In genomic region chr1:164671597-164672327, GRCh38 we compare ENCODE assay signal across 19 cellular contexts.
DNase-seq lines count a peak whose midpoint lies in the region; ATAC-seq, FAIRE-seq and TF ChIP-seq lines count a peak whose summit lies in the region.
"Had no signal": no experiment of that assay in that cellular context is flagged by ENCODE, and none has a peak within 500 bp of the region (broad histone marks: within the 10 kb centered on the region; RNA-seq: fewer than 3 reads in every experiment).

No MANE protein-coding gene starts in this region.

- H3K4me3 Mint-ChIP-seq in type B pancreatic cell = peak overlapping the region; percentile 65
- H3K4me3 Mint-ChIP-seq in activated CD4-positive, alpha-beta memory T cell treated with anti-CD3 and anti-CD28 coated beads, Interleukin-2, amount 10 ng/mL, durations not matched to agents 7 days and 5 days = no peak overlapping the region
- H3K4me3 Mint-ChIP-seq: activated CD4-positive, alpha-beta T cell treated with anti-CD3 and anti-CD28 coated beads for 36 hours; activated naive CD4-positive, alpha-beta T cell treated with anti-CD3 and anti-CD28 coated beads, Interleukin-2, amount 50 U/mL, for 24 hours; CD8-positive, alpha-beta T cell; immature natural killer cell; stimulated activated naive B cell treated with anti-CD40 and anti-IgM and Interleukin-4, amounts not matched to agents 10 μg/mL and 1 μg/mL and 100 μg/mL, for 72 hours had no signal

- no peaks in the 10 kb centered on the region for H4K20me1 ChIP-seq in keratinocyte (ENCODE audit: control insufficient read depth, extremely low read depth, insufficient read depth, low read length)

- H3K27me3 ChIP-seq in body of pancreas (no peaks in the 10 kb centered on the region), keratinocyte (ENCODE audit: control insufficient read depth, extremely low read depth, insufficient read depth, low read length) (no peaks in the 10 kb centered on the region)
- H3K27me3 ChIP-seq: ovary, upper lobe of right lung had no signal

- no peaks in the 10 kb centered on the region for H3K36me3 ChIP-seq in body of pancreas (replicated peaks in 1 of 2; ENCODE audit: insufficient read depth in 1 of 2, low read depth in 2 of 2)
- no peaks in the 10 kb centered on the region for H3K36me3 ChIP-seq in keratinocyte (ENCODE audit: control insufficient read depth in 2 of 2, extremely low read depth in 1 of 2, insufficient read depth in 2 of 2, low read length in 2 of 2)
- H3K36me3 ChIP-seq: ovary, upper lobe of right lung had no signal

- H3K27ac ChIP-seq in body of pancreas = peak overlapping the region; percentile 9 to 64 (median 58)
- H3K27ac ChIP-seq in keratinocyte (ENCODE audit: control insufficient read depth, insufficient read depth, low read length) = no peak overlapping the region
- H3K27ac ChIP-seq: ovary, upper lobe of right lung had no signal

- TF ChIP-seq CTCF in body of pancreas (IDR thresholded peaks at IDR 0.05) = no peak
- no peak for TF ChIP-seq CTCF in keratinocyte (optimal IDR thresholded peaks at IDR 0.05 in 1 of 3, IDR thresholded peaks at IDR 0.05 in 1 of 3, conservative IDR thresholded peaks at IDR 0.05 in 1 of 3; ENCODE audit: extremely low read depth in 1 of 3, insufficient read depth in 2 of 3, low read length in 3 of 3)
- no peak for TF ChIP-seq CTCF in type B pancreatic cell (conservative IDR thresholded peaks at IDR 0.05)

- POLR2A ChIA-PET in activated CD4-positive, alpha-beta memory T cell treated with anti-CD3 and anti-CD28 coated beads, Interleukin-2, amount 10 ng/mL, durations not matched to agents 7 days and 5 days (lab: Charles Lee) = no interaction called here

- peaks cover 11% of the 10 kb centered on the region for H3K9me3 Mint-ChIP-seq in type B pancreatic cell
- peaks cover 11% of the 10 kb centered on the region for H3K9me3 Mint-ChIP-seq in activated CD4-positive, alpha-beta memory T cell treated with anti-CD3 and anti-CD28 coated beads, Interleukin-2, amount 10 ng/mL, durations not matched to agents 7 days and 5 days

- no peaks in the 10 kb centered on the region for H3K9me3 ChIP-seq in body of pancreas
- no peaks in the 10 kb centered on the region for H3K9me3 ChIP-seq in keratinocyte (ENCODE audit: control insufficient read depth, low read depth, low read length)
- H3K9me3 ChIP-seq: ovary, upper lobe of right lung had no signal

- dilution Hi-C loops in keratinocyte (cut with MboI; ENCODE audit: extremely low pct_ligation_motif_present, low sequenced_read_pairs) = no loop called here

- peak; percentile 32 for ATAC-seq in Right ventricle myocardium superior (ENCODE audit: poor library complexity)
- ATAC-seq in body of pancreas = no peak
- ATAC-seq: activated CD4-positive, alpha-beta T cell treated with anti-CD3 and anti-CD28 coated beads for 36 hours; CD8-positive, alpha-beta T cell; stimulated activated naive B cell treated with anti-CD40 and anti-IgM and Interleukin-4, amounts not matched to agents 10 μg/mL and 1 μg/mL and 100 μg/mL, for 72 hours; upper lobe of right lung had no signal

- peak overlapping the region; percentile 84 for H3K27ac Mint-ChIP-seq in type B pancreatic cell
- no peak overlapping the region for H3K27ac Mint-ChIP-seq in activated CD4-positive, alpha-beta memory T cell treated with anti-CD3 and anti-CD28 coated beads, Interleukin-2, amount 10 ng/mL, durations not matched to agents 7 days and 5 days
- H3K27ac Mint-ChIP-seq: activated CD4-positive, alpha-beta T cell treated with anti-CD3 and anti-CD28 coated beads for 36 hours; activated naive CD4-positive, alpha-beta T cell treated with anti-CD3 and anti-CD28 coated beads, Interleukin-2, amount 50 U/mL, for 24 hours; CD8-positive, alpha-beta T cell; immature natural killer cell; stimulated activated naive B cell treated with anti-CD40 and anti-IgM and Interleukin-4, amounts not matched to agents 10 μg/mL and 1 μg/mL and 100 μg/mL, for 72 hours had no signal

- H3K4me1 ChIP-seq in body of pancreas (peaks cover 89% of the 10 kb centered on the region), keratinocyte (ENCODE audit: control insufficient read depth, extremely low read depth, insufficient read depth, low read length) (peaks cover 15% of the 10 kb centered on the region)

- H3K36me3 Mint-ChIP-seq in type B pancreatic cell = peaks cover 29% of the 10 kb centered on the region
- no peaks in the 10 kb centered on the region for H3K36me3 Mint-ChIP-seq in activated CD4-positive, alpha-beta memory T cell treated with anti-CD3 and anti-CD28 coated beads, Interleukin-2, amount 10 ng/mL, durations not matched to agents 7 days and 5 days (ENCODE audit: low read depth)
- H3K36me3 Mint-ChIP-seq: activated naive CD4-positive, alpha-beta T cell treated with anti-CD3 and anti-CD28 coated beads, Interleukin-2, amount 50 U/mL, for 24 hours; CD8-positive, alpha-beta T cell; stimulated activated naive B cell treated with anti-CD40 and anti-IgM and Interleukin-4, amounts not matched to agents 10 μg/mL and 1 μg/mL and 100 μg/mL, for 72 hours had no signal

- TF ChIP-seq POLR2A in body of pancreas (IDR thresholded peaks at IDR 0.05) = no peak

- CTCF ChIA-PET in activated CD4-positive, alpha-beta memory T cell treated with anti-CD3 and anti-CD28 coated beads, Interleukin-2, amount 10 ng/mL, durations not matched to agents 7 days and 5 days (lab: Charles Lee) = no interaction called here

- no peak for FAIRE-seq in keratinocyte (lab: Jason Lieb, UNC)
- FAIRE-seq: GM12891 had no signal

- H3K27me3 Mint-ChIP-seq in type B pancreatic cell = no peaks in the 10 kb centered on the region
- no peaks in the 10 kb centered on the region for H3K27me3 Mint-ChIP-seq in activated CD4-positive, alpha-beta memory T cell treated with anti-CD3 and anti-CD28 coated beads, Interleukin-2, amount 10 ng/mL, durations not matched to agents 7 days and 5 days
- H3K27me3 Mint-ChIP-seq: activated CD4-positive, alpha-beta T cell treated with anti-CD3 and anti-CD28 coated beads for 36 hours; stimulated activated naive B cell treated with anti-CD40 and anti-IgM and Interleukin-4, amounts not matched to agents 10 μg/mL and 1 μg/mL and 100 μg/mL, for 72 hours had no signal

- peaks cover 59% of the 10 kb centered on the region for H3K4me1 Mint-ChIP-seq in type B pancreatic cell (ENCODE audit: unreplicated experiment)
- H3K4me1 Mint-ChIP-seq in activated CD4-positive, alpha-beta memory T cell treated with anti-CD3 and anti-CD28 coated beads, Interleukin-2, amount 10 ng/mL, durations not matched to agents 7 days and 5 days = no peaks in the 10 kb centered on the region
- H3K4me1 Mint-ChIP-seq: activated naive CD4-positive, alpha-beta T cell treated with anti-CD3 and anti-CD28 coated beads, Interleukin-2, amount 50 U/mL, for 24 hours; stimulated activated naive B cell treated with anti-CD40 and anti-IgM and Interleukin-4, amounts not matched to agents 10 μg/mL and 1 μg/mL and 100 μg/mL, for 72 hours had no signal

- H3K9me1 ChIP-seq in keratinocyte (ENCODE audit: control insufficient read depth, extremely low read depth, insufficient read depth, low read length) = no peaks in the 10 kb centered on the region

- WGBS in body of pancreas, 2 donors = 28 to 30% methylated on average over 6 of the region's 6 CpGs

- H3K4me2 ChIP-seq in keratinocyte (ENCODE audit: control insufficient read depth, extremely low read depth, insufficient read depth, low read depth, low read length) = peak overlapping the region; percentile 29

- intact Hi-C loops in Right ventricle myocardium superior (cut with DNase I) = no loop called here
- intact Hi-C loops in cardiac septum (cut with DNase I) = no loop called here
- intact Hi-C loops in body of pancreas (cut with DNase I) = no loop called here

- H3K4me3 ChIP-seq in body of pancreas (no peak overlapping the region), keratinocyte (ENCODE audit: control insufficient read depth in 2 of 3, extremely low read depth in 1 of 3, insufficient read depth in 2 of 3, low read depth in 1 of 3, low read length in 3 of 3) (no peak overlapping the region)
- H3K4me3 ChIP-seq: ovary, skin epidermis, upper lobe of right lung had no signal

- H3K79me2 ChIP-seq in keratinocyte (ENCODE audit: control insufficient read depth, insufficient read depth, low read length) = no peaks in the 10 kb centered on the region

- DNase-seq in Right ventricle myocardium superior (no peak), cardiac septum (ENCODE audit: low spot score) (no peak), body of pancreas (no peak), keratinocyte (ENCODE audit: low read depth, low spot score) (no peak), type B pancreatic cell (ENCODE audit: extremely low spot score, unreplicated experiment) (no peak), NCI-H446 treated with DMSO at 0.1 percent for 48 hours (lab: John Stamatoyannopoulos, UW) (no peak), NCI-H69 (lab: John Stamatoyannopoulos, UW) (no peak)
- no peak for DNase-seq in activated CD4-positive, alpha-beta memory T cell treated with anti-CD3 and anti-CD28 coated beads, Interleukin-2, amount 10 ng/mL, durations not matched to agents 7 days and 5 days
- DNase-seq: activated CD4-positive, alpha-beta T cell treated with anti-CD3 and anti-CD28 coated beads for 36 hours; CD8-positive, alpha-beta T cell; immature natural killer cell; NCI-H1048; NK-92 treated with Interleukin-12 subunit alpha and Interleukin-12 subunit beta, amount 100 ng/mL, for 24 hours; ovary; stimulated activated naive B cell treated with anti-CD40 and anti-IgM and Interleukin-4, amounts not matched to agents 10 μg/mL and 1 μg/mL and 100 μg/mL, for 72 hours; upper lobe of right lung had no signal

- no peak overlapping the region for H3K9ac ChIP-seq in keratinocyte (ENCODE audit: control insufficient read depth, extremely low read depth, insufficient read depth, low read length)

- peak overlapping the region; percentile 6 for H2AFZ ChIP-seq in keratinocyte (ENCODE audit: control insufficient read depth, low read length)
